In genomic region chr15:42036112-42036905, GRCh38 we compare ENCODE assay signal across 2 cellular contexts.
TF ChIP-seq lines count a peak whose summit lies in the region.

No MANE protein-coding gene starts in this region.

TF ChIP-seq in SK-N-SH, 30 proteins besides CTCF, POLR2A, EP300 and RAD21 (continued from another document):
- TF ChIP-seq REST (IDR thresholded peaks at IDR 0.05; ENCODE audit: low read depth, low read length): no peak
- TF ChIP-seq FOXM1 (IDR thresholded peaks at IDR 0.05; ENCODE audit: low read depth): no peak
- no peak for TF ChIP-seq TCF12 (IDR thresholded peaks at IDR 0.05)
- TF ChIP-seq NFIC (IDR thresholded peaks at IDR 0.05; ENCODE audit: borderline replicate concordance): no peak
- TF ChIP-seq FOXJ3 (CRISPR knock-in tag; IDR thresholded peaks at IDR 0.05): no peak
- no peak for TF ChIP-seq RXRA (IDR thresholded peaks at IDR 0.05; ENCODE audit: borderline replicate concordance, low read depth)
- TF ChIP-seq MAX (IDR thresholded peaks at IDR 0.05; ENCODE audit: low read depth): no peak
- no peak for TF ChIP-seq RCOR1 (IDR thresholded peaks at IDR 0.05; ENCODE audit: low read length)
- TF ChIP-seq EZH2phosphoT487 (IDR thresholded peaks at IDR 0.05; ENCODE audit: borderline replicate concordance, low read depth): no peak
- TF ChIP-seq JUND (IDR thresholded peaks at IDR 0.05): no peak
- TF ChIP-seq RFX5 (IDR thresholded peaks at IDR 0.05; ENCODE audit: low read length): no peak
- no peak for TF ChIP-seq MEF2A (IDR thresholded peaks at IDR 0.05; ENCODE audit: borderline replicate concordance, low read depth)
- TF ChIP-seq USF2 (IDR thresholded peaks at IDR 0.05; ENCODE audit: borderline replicate concordance, low read depth, low read length): no peak
- TF ChIP-seq ELF1 (IDR thresholded peaks at IDR 0.05): no peak
- no peak for TF ChIP-seq IRF3 (IDR thresholded peaks at IDR 0.05; ENCODE audit: low read depth, low read length)
- no peak for TF ChIP-seq POLR2AphosphoS5 (IDR thresholded peaks at IDR 0.05; ENCODE audit: low read depth, low read length)
- TF ChIP-seq GABPA (IDR thresholded peaks at IDR 0.05; ENCODE audit: low read depth): no peak

TF ChIP-seq in SK-N-SH treated with all-trans-retinoic acid at 6 μM for 48 hours, 23 proteins besides CTCF, POLR2A, EP300 and RAD21 (continued from another document):
- TF ChIP-seq TSHZ2 (CRISPR knock-in tag; IDR thresholded peaks at IDR 0.05) (no peak), CREB5 (CRISPR knock-in tag; IDR thresholded peaks at IDR 0.05; ENCODE audit: low read depth) (no peak), POU6F1 (CRISPR knock-in tag; IDR thresholded peaks at IDR 0.05; ENCODE audit: borderline replicate concordance, low read depth) (no peak)
